Comparison of ENCODE assay signal across 1 cellular context in genomic region chrX:136867518-136867917, GRCh38.
TF ChIP-seq lines count a peak whose summit lies in the region.

No MANE protein-coding gene starts in this region.

TF ChIP-seq in GM12878, 131 proteins besides CTCF, POLR2A, EP300 and RAD21:
- TF ChIP-seq SMAD5 (IDR thresholded peaks at IDR 0.05; ENCODE audit: low read depth) (0 out of 2 replicates have a peak, but pooled peaks have one; percentile 25), CHD1 (IDR thresholded peaks at IDR 0.05; ENCODE audit: low read depth, low read length) (no peak)
